ENCODE assay signal across 10 cellular contexts in the genomic region with DNA sequence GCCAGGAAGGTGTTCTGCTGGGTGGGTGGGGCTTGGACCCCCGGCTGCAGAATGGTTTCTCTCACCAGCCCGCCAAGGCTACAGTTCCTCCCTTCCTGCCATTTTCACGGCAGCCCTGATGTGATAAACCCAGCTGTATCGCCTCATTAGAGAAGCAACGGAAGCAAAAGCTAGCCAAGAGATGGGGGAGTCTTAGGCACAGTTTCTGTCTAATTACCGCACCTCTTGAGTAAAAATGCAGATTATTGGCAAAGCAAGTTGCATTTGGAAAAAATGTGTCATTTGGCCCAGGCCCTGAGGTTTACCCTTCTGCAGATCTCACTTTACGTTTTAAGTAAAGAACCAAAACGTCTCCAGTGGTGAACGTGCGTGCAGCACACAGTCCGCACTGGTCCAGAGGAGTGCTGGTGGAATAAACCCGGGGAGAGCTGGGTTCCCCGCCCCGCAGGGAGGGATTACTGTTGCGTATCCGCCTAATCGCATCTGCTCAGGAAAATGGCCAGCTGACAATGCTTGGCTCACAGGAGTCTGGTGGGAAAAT.
DNase-seq lines count a peak whose midpoint lies in the region; ATAC-seq, FAIRE-seq and TF ChIP-seq lines count a peak whose summit lies in the region.
"Had no signal": no experiment of that assay in that cellular context is flagged by ENCODE, and none has a peak within 500 bp of the region (broad histone marks: within the 10 kb centered on the region; RNA-seq: fewer than 3 reads in every experiment).

No MANE protein-coding gene starts in this region.

- H3K4me2 ChIP-seq in BLaER1 (peak overlapping the region; percentile 71), endothelial cell of umbilical vein (ENCODE audit: insufficient read depth, low read length) (peak overlapping the region; percentile 39)

- TF ChIP-seq POLR2A in endothelial cell of umbilical vein (IDR thresholded peaks at IDR 0.05; ENCODE audit: low read depth, low read length): no peak

- no peaks in the 10 kb centered on the region for H3K27me3 Mint-ChIP-seq in nephron (ENCODE audit: low read depth)

- peaks cover 75% of the 10 kb centered on the region for H3K36me3 ChIP-seq in BLaER1
- no peaks in the 10 kb centered on the region for H3K36me3 ChIP-seq in endothelial cell of umbilical vein (ENCODE audit: control insufficient read depth in 2 of 2, extremely low read depth in 1 of 2, insufficient read depth in 2 of 2, low read length in 2 of 2)

- H4K20me1 ChIP-seq in BLaER1 (peaks cover 100% of the 10 kb centered on the region), endothelial cell of umbilical vein (replicated peaks; ENCODE audit: control insufficient read depth, extremely low read depth, insufficient read depth, low read length) (no peaks in the 10 kb centered on the region)

- BruUV-seq in endothelial cell of umbilical vein (replicated peaks; lab: Mats Ljungman, UMichigan): no TSS peak

- H3K27ac ChIP-seq in BLaER1 (peak overlapping the region; percentile 1; the same call in 1 of the 2 replicates), endothelial cell of umbilical vein (ENCODE audit: insufficient read depth, low read depth, low read length) (no peak overlapping the region)
- H3K27ac ChIP-seq: epithelial cell of prostate had no signal

- H3K36me3 Mint-ChIP-seq in nephron (ENCODE audit: low read depth): peaks cover 34% of the 10 kb centered on the region

- H3K27me3 ChIP-seq in BLaER1 (no peaks in the 10 kb centered on the region), endothelial cell of umbilical vein (ENCODE audit: control insufficient read depth in 2 of 2, insufficient read depth in 2 of 2, low read length in 2 of 2) (no peaks in the 10 kb centered on the region)

- FAIRE-seq in endothelial cell of umbilical vein (lab: Jason Lieb, UNC): no peak

- H3K4me3 ChIP-seq in BLaER1: no peak overlapping the region
- H3K4me3 ChIP-seq in endothelial cell of umbilical vein (replicated peaks in 1 of 3; ENCODE audit: insufficient read depth in 1 of 3, low read depth in 1 of 3, low read length in 3 of 3): no peak overlapping the region

- H3K9me1 ChIP-seq in endothelial cell of umbilical vein (replicated peaks; ENCODE audit: control insufficient read depth, extremely low read depth, insufficient read depth, low read length): no peaks in the 10 kb centered on the region

- H3K4me3 Mint-ChIP-seq in nephron: peak overlapping the region in 2 of 3 experiments; percentile 31 to 33

- DNase-seq in NCI-H510A treated with DMSO at 0.1 percent for 48 hours (lab: John Stamatoyannopoulos, UW) (peak; percentile 48), endothelial cell of umbilical vein (ENCODE audit: low read depth, low spot score) (peak; percentile 40), NCI-H1105 treated with DMSO at 0.1 percent for 48 hours (lab: John Stamatoyannopoulos, UW) (no peak), NCI-H128 (lab: John Stamatoyannopoulos, UW; ENCODE audit: unreplicated experiment) (no peak), NCI-H187 (lab: John Stamatoyannopoulos, UW) (no peak)

- no peak overlapping the region for H2AFZ ChIP-seq in endothelial cell of umbilical vein (ENCODE audit: low read depth, low read length)

- no peak for ATAC-seq in GM18868 (IDR thresholded peaks at IDR 0.05; ENCODE audit: unreplicated experiment)
- ATAC-seq: Panc1 had no signal

- dilution Hi-C loops in endothelial cell of umbilical vein (cut with MboI; ENCODE audit: extremely low pct_ligation_motif_present, low sequenced_read_pairs): no loop called here

- H3K4me1 ChIP-seq in BLaER1 (peaks cover 59% of the 10 kb centered on the region), endothelial cell of umbilical vein (ENCODE audit: control insufficient read depth, extremely low read depth, insufficient read depth, low read length) (no peaks in the 10 kb centered on the region)

- H3K9me3 Mint-ChIP-seq in nephron: no peaks in the 10 kb centered on the region

- H3K9ac ChIP-seq in BLaER1 (no peak overlapping the region), endothelial cell of umbilical vein (replicated peaks; ENCODE audit: extremely low read depth, insufficient read depth, low read length) (no peak overlapping the region)

- TF ChIP-seq CTCF in endothelial cell of umbilical vein (IDR thresholded peaks at IDR 0.05; ENCODE audit: extremely low read depth in 1 of 2, insufficient read depth in 1 of 2, low read depth in 1 of 2, low read length in 2 of 2) (no peak), nephron (IDR thresholded peaks at IDR 0.05; ENCODE audit: unreplicated experiment in 3 of 3) (no peak)

- H3K9me3 ChIP-seq in BLaER1: no peaks in the 10 kb centered on the region
- H3K9me3 ChIP-seq in endothelial cell of umbilical vein (replicated peaks; ENCODE audit: control insufficient read depth, insufficient read depth, low read length): no peaks in the 10 kb centered on the region

- H3K4me1 Mint-ChIP-seq in nephron: peaks cover 45% of the 10 kb centered on the region

- H3K79me2 ChIP-seq in endothelial cell of umbilical vein (ENCODE audit: control insufficient read depth, insufficient read depth, low read length): peaks cover 2% of the 10 kb centered on the region

- intact Hi-C loops in endothelial cell of umbilical vein (cut with micrococcal nuclease): no loop called here

- H3K27ac Mint-ChIP-seq in nephron: peak overlapping the region; percentile 3 to 69 (median 56)

- POLR2A ChIA-PET in endothelial cell of umbilical vein (lab: Charles Lee): no interaction called here

- CTCF ChIA-PET in endothelial cell of umbilical vein (lab: Charles Lee): interaction anchor here (1.1 to 2.0 kb wide), 4 partner anchors 9 to 38 kb away, joined by 3 to 11 read pairs (median 4); no protein-coding TSS in a partner anchor

TF ChIP-seq in endothelial cell of umbilical vein, 7 proteins besides CTCF, POLR2A, EP300 and RAD21:
- TF ChIP-seq, protein P1, sequence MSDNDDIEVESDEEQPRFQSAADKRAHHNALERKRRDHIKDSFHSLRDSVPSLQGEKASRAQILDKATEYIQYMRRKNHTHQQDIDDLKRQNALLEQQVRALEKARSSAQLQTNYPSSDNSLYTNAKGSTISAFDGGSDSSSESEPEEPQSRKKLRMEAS (IDR thresholded peaks at IDR 0.05; ENCODE audit: insufficient read depth, insufficient read length): no peak
- no peak for TF ChIP-seq POLR2AphosphoS5 (IDR thresholded peaks at IDR 0.05; ENCODE audit: insufficient read depth, low read depth, low read length)
- no peak for TF ChIP-seq FOS (IDR thresholded peaks at IDR 0.05; ENCODE audit: borderline replicate concordance, insufficient read depth, low read length)
- no peak for TF ChIP-seq GATA2 (IDR thresholded peaks at IDR 0.05; ENCODE audit: insufficient read depth, insufficient read length, low read depth, low read length)
- TF ChIP-seq JUN (IDR thresholded peaks at IDR 0.05; ENCODE audit: borderline replicate concordance, insufficient read depth, insufficient read length, low read depth): no peak
- no peak for TF ChIP-seq MYC (IDR thresholded peaks at IDR 0.05; ENCODE audit: low read depth, low read length)
- no peak for TF ChIP-seq EZH2 (IDR thresholded peaks at IDR 0.05; ENCODE audit: borderline replicate concordance, low read depth, low read length, severe bottlenecking)

Comparison
In these comparisons a context has a peak if more than half of its experiments do, and no peak if none do; other contexts are left out.
1. DNase-seq: peak in NCI-H510A treated with DMSO at 0.1 percent for 48 hours (single experiment) and endothelial cell of umbilical vein (single experiment); none in NCI-H1105 treated with DMSO at 0.1 percent for 48 hours (single experiment), NCI-H128 (single experiment) and NCI-H187 (0 of 2).